1 cellular context compared by ENCODE assay signal in the genomic region with DNA sequence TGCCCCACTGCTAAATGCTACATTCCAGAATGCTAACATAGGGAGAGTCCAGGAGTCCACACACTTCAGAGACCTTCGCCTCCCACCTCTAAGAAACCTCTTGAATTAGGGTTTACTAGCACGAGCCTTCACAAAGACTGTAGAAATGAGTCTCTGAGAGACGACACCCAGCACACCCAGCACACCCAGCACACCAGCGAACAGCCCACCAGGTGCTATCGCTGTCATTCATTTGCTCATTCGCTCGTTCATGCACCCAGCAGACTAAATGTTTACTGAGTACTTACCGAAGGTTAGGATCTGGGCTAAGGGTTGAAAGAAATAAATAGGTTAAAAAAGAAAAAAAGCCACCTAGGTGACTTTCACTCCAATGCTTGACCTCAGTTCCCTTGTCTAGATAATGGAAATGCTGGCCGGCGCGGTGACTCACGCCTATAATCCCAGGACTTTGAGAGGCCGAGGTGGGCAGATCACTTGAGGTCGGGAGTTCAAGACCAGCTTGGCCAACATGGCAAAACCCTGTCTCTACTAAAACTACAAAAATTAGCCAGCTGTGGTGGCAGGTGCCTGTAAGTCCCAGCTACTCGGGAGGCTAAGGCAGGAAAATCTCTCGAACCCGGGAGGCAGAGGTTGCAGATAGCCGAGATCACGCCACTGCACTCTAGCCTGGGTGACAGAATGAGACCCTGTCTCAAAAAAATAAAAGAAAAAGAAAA.
TF ChIP-seq lines count a peak whose summit lies in the region.

No MANE protein-coding gene starts in this region.

TF ChIP-seq in HepG2, 621 proteins besides CTCF, POLR2A, EP300 and RAD21 (continued from another document and continues in another):
- TF ChIP-seq, protein P1, sequence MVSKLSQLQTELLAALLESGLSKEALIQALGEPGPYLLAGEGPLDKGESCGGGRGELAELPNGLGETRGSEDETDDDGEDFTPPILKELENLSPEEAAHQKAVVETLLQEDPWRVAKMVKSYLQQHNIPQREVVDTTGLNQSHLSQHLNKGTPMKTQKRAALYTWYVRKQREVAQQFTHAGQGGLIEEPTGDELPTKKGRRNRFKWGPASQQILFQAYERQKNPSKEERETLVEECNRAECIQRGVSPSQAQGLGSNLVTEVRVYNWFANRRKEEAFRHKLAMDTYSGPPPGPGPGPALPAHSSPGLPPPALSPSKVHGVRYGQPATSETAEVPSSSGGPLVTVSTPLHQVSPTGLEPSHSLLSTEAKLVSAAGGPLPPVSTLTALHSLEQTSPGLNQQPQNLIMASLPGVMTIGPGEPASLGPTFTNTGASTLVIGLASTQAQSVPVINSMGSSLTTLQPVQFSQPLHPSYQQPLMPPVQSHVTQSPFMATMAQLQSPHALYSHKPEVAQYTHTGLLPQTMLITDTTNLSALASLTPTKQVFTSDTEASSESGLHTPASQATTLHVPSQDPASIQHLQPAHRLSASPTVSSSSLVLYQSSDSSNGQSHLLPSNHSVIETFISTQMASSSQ (IDR thresholded peaks at IDR 0.05; ENCODE audit: low read depth): no peak
- TF ChIP-seq, protein P1 (CRISPR knock-in tag; IDR thresholded peaks at IDR 0.05; ENCODE audit: borderline replicate concordance): peak; percentile 41; the same call in 1 of the 2 replicates
- TF ChIP-seq ZNF543 (CRISPR knock-in tag; IDR thresholded peaks at IDR 0.05) (0 out of 2 replicates have a peak, but pooled peaks have one; percentile 36), SP4 (CRISPR knock-in tag; IDR thresholded peaks at IDR 0.05) (no peak), ELF3 (CRISPR knock-in tag; IDR thresholded peaks at IDR 0.05) (no peak), DNMT1 (CRISPR knock-in tag; IDR thresholded peaks at IDR 0.05) (no peak), MAFF (IDR thresholded peaks at IDR 0.05; ENCODE audit: low read depth, low read length) (no peak), KLF11 (CRISPR knock-in tag; IDR thresholded peaks at IDR 0.05) (no peak), XBP1 (CRISPR knock-in tag; IDR thresholded peaks at IDR 0.05) (no peak), MEIS2 (CRISPR knock-in tag; IDR thresholded peaks at IDR 0.05) (no peak), ZBTB20 (CRISPR knock-in tag; IDR thresholded peaks at IDR 0.05; ENCODE audit: borderline replicate concordance, low read depth) (no peak), ZNF136 (CRISPR knock-in tag; IDR thresholded peaks at IDR 0.05; ENCODE audit: low read depth) (peak; percentile 34; the same call in 1 of the 2 replicates), CBX1 (IDR thresholded peaks at IDR 0.05; ENCODE audit: low read depth) (no peak), NFYB (CRISPR knock-in tag; IDR thresholded peaks at IDR 0.05) (no peak), ZFAT (CRISPR knock-in tag; conservative IDR thresholded peaks at IDR 0.05) (no peak), KMT2B (CRISPR knock-in tag; IDR thresholded peaks at IDR 0.05) (no peak), ZSCAN9 (CRISPR knock-in tag; IDR thresholded peaks at IDR 0.05; ENCODE audit: borderline replicate concordance) (no peak; the same call in 1 of the 2 replicates), CHD2 (IDR thresholded peaks at IDR 0.05; ENCODE audit: low read depth, low read length) (no peak), NRL (CRISPR knock-in tag; IDR thresholded peaks at IDR 0.05; ENCODE audit: borderline replicate concordance) (no peak), ZNF781 (CRISPR knock-in tag; IDR thresholded peaks at IDR 0.05; ENCODE audit: borderline replicate concordance, not compliant biosample characterization) (no peak), ZNF20 (CRISPR knock-in tag; IDR thresholded peaks at IDR 0.05) (no peak), MED1 (CRISPR knock-in tag; IDR thresholded peaks at IDR 0.05) (peak; percentile 36; the same call in 1 of the 2 replicates), ZNF382 (CRISPR knock-in tag; IDR thresholded peaks at IDR 0.05; ENCODE audit: borderline replicate concordance) (no peak), ZNF282 (IDR thresholded peaks at IDR 0.05; ENCODE audit: partially characterized antibody) (no peak), ZNF235 (CRISPR knock-in tag; IDR thresholded peaks at IDR 0.05; ENCODE audit: borderline replicate concordance) (no peak), SUZ12 (IDR thresholded peaks at IDR 0.05; ENCODE audit: low read depth, low read length) (no peak), NCOR1 (IDR thresholded peaks at IDR 0.05; ENCODE audit: borderline replicate concordance, low read length) (no peak; the same call in 1 of the 2 replicates), PLRG1 (conservative IDR thresholded peaks at IDR 0.05) (no peak), ZNF160 (CRISPR knock-in tag; IDR thresholded peaks at IDR 0.05) (no peak)
- TF ChIP-seq, protein P2, sequence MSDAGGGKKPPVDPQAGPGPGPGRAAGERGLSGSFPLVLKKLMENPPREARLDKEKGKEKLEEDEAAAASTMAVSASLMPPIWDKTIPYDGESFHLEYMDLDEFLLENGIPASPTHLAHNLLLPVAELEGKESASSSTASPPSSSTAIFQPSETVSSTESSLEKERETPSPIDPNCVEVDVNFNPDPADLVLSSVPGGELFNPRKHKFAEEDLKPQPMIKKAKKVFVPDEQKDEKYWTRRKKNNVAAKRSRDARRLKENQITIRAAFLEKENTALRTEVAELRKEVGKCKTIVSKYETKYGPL (CRISPR knock-in tag; IDR thresholded peaks at IDR 0.05): no peak
- TF ChIP-seq, protein P3, sequence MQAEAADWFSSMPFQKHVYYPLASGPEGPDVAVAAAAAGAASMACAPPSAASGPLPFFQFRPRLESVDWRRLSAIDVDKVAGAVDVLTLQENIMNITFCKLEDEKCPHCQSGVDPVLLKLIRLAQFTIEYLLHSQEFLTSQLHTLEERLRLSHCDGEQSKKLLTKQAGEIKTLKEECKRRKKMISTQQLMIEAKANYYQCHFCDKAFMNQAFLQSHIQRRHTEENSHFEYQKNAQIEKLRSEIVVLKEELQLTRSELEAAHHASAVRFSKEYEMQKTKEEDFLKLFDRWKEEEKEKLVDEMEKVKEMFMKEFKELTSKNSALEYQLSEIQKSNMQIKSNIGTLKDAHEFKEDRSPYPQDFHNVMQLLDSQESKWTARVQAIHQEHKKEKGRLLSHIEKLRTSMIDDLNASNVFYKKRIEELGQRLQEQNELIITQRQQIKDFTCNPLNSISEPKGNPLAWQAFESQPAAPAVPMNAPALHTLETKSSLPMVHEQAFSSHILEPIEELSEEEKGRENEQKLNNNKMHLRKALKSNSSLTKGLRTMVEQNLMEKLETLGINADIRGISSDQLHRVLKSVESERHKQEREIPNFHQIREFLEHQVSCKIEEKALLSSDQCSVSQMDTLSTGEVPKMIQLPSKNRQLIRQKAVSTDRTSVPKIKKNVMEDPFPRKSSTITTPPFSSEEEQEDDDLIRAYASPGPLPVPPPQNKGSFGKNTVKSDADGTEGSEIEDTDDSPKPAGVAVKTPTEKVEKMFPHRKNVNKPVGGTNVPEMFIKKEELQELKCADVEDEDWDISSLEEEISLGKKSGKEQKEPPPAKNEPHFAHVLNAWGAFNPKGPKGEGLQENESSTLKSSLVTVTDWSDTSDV (CRISPR knock-in tag; IDR thresholded peaks at IDR 0.05): no peak
- TF ChIP-seq, protein P4, sequence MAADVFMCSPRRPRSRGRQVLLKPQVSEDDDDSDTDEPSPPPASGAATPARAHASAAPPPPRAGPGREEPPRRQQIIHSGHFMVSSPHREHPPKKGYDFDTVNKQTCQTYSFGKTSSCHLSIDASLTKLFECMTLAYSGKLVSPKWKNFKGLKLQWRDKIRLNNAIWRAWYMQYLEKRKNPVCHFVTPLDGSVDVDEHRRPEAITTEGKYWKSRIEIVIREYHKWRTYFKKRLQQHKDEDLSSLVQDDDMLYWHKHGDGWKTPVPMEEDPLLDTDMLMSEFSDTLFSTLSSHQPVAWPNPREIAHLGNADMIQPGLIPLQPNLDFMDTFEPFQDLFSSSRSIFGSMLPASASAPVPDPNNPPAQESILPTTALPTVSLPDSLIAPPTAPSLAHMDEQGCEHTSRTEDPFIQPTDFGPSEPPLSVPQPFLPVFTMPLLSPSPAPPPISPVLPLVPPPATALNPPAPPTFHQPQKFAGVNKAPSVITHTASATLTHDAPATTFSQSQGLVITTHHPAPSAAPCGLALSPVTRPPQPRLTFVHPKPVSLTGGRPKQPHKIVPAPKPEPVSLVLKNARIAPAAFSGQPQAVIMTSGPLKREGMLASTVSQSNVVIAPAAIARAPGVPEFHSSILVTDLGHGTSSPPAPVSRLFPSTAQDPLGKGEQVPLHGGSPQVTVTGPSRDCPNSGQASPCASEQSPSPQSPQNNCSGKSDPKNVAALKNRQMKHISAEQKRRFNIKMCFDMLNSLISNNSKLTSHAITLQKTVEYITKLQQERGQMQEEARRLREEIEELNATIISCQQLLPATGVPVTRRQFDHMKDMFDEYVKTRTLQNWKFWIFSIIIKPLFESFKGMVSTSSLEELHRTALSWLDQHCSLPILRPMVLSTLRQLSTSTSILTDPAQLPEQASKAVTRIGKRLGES (CRISPR knock-in tag; IDR thresholded peaks at IDR 0.05; ENCODE audit: borderline replicate concordance): no peak
- TF ChIP-seq, protein P5, sequence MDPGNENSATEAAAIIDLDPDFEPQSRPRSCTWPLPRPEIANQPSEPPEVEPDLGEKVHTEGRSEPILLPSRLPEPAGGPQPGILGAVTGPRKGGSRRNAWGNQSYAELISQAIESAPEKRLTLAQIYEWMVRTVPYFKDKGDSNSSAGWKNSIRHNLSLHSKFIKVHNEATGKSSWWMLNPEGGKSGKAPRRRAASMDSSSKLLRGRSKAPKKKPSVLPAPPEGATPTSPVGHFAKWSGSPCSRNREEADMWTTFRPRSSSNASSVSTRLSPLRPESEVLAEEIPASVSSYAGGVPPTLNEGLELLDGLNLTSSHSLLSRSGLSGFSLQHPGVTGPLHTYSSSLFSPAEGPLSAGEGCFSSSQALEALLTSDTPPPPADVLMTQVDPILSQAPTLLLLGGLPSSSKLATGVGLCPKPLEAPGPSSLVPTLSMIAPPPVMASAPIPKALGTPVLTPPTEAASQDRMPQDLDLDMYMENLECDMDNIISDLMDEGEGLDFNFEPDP (CRISPR knock-in tag; conservative IDR thresholded peaks at IDR 0.05): no peak
- TF ChIP-seq, protein P6, sequence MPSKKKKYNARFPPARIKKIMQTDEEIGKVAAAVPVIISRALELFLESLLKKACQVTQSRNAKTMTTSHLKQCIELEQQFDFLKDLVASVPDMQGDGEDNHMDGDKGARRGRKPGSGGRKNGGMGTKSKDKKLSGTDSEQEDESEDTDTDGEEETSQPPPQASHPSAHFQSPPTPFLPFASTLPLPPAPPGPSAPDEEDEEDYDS (CRISPR knock-in tag; IDR thresholded peaks at IDR 0.05): no peak
- TF ChIP-seq, protein P7, sequence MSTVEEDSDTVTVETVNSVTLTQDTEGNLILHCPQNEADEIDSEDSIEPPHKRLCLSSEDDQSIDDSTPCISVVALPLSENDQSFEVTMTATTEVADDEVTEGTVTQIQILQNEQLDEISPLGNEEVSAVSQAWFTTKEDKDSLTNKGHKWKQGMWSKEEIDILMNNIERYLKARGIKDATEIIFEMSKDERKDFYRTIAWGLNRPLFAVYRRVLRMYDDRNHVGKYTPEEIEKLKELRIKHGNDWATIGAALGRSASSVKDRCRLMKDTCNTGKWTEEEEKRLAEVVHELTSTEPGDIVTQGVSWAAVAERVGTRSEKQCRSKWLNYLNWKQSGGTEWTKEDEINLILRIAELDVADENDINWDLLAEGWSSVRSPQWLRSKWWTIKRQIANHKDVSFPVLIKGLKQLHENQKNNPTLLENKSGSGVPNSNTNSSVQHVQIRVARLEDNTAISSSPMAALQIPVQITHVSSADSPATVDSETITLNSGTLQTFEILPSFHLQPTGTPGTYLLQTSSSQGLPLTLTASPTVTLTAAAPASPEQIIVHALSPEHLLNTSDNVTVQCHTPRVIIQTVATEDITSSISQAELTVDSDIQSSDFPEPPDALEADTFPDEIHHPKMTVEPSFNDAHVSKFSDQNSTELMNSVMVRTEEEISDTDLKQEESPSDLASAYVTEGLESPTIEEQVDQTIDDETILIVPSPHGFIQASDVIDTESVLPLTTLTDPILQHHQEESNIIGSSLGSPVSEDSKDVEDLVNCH (CRISPR knock-in tag; IDR thresholded peaks at IDR 0.05): no peak
- TF ChIP-seq, protein P8, sequence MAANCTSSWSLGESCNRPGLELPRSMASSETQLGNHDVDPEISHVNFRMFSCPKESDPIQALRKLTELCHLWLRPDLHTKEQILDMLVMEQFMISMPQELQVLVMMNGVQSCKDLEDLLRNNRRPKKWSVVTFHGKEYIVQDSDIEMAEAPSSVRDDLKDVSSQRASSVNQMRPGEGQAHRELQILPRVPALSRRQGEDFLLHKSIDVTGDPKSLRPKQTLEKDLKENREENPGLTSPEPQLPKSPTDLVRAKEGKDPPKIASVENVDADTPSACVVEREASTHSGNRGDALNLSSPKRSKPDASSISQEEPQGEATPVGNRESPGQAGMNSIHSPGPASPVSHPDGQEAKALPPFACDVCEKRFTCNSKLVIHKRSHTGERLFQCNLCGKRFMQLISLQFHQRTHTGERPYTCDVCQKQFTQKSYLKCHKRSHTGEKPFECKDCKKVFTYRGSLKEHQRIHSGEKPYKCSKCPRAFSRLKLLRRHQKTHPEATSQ (CRISPR knock-in tag; IDR thresholded peaks at IDR 0.05; ENCODE audit: borderline replicate concordance): no peak
- TF ChIP-seq, protein P9, sequence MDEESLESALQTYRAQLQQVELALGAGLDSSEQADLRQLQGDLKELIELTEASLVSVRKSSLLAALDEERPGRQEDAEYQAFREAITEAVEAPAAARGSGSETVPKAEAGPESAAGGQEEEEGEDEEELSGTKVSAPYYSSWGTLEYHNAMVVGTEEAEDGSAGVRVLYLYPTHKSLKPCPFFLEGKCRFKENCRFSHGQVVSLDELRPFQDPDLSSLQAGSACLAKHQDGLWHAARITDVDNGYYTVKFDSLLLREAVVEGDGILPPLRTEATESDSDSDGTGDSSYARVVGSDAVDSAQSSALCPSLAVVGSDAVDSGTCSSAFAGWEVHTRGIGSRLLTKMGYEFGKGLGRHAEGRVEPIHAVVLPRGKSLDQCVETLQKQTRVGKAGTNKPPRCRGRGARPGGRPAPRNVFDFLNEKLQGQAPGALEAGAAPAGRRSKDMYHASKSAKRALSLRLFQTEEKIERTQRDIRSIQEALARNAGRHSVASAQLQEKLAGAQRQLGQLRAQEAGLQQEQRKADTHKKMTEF (CRISPR knock-in tag; IDR thresholded peaks at IDR 0.05): peak; percentile 52
- TF ChIP-seq, protein P10, sequence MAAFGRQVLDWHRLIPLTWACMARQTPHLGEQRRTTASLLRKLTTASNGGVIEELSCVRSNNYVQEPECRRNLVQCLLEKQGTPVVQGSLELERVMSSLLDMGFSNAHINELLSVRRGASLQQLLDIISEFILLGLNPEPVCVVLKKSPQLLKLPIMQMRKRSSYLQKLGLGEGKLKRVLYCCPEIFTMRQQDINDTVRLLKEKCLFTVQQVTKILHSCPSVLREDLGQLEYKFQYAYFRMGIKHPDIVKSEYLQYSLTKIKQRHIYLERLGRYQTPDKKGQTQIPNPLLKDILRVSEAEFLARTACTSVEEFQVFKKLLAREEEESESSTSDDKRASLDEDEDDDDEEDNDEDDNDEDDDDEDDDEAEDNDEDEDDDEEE (CRISPR knock-in tag; IDR thresholded peaks at IDR 0.05): no peak
